ENCODE assay signal across 8 cellular contexts in the genomic region with DNA sequence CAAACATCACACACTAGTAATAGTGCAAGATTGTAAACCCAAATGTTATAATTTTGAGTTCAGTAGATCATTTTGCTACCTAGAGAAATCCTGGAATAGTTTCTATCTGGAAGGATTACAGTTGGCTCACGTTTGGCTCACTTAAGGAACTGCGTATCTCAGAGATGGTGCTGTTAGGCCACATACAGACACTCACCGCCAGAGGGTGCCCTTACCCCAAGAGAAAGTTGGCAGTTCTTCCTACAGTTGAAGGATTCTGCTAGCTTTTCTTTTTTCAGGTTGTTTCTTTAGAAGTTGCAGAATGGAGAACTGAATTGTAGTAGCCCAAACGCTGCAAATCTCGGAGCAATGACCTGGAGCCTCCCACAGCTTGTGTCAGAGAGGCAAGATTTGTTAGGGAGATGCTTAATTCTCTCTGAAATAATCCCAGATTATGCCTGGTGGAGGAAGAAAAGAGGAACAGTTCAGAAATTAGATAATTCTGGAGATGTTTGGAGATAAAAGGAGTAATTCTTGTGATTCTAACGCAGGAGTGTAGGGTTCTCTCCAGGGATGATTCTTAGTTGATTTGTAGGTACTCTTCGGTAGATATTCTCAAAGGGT.
A peak's percentile ranks its signal among the peaks of the same experiment; 100 is the strongest.
DNase-seq lines count a peak whose midpoint lies in the region; ATAC-seq and TF ChIP-seq lines count a peak whose summit lies in the region.

No MANE protein-coding gene starts in this region.

- ATAC-seq in HG03280 (IDR thresholded peaks at IDR 0.05; ENCODE audit: unreplicated experiment) (peak; percentile 84), lung (ENCODE audit: insufficient read depth, low FRiP score) (peak; percentile 62)

- H3K9me3 ChIP-seq in lung (ENCODE audit: control insufficient read depth in 2 of 2, insufficient read depth in 1 of 2, low read length in 1 of 2), result no peaks in the 10 kb centered on the region

- H3K36me3 ChIP-seq in lung (ENCODE audit: control insufficient read depth in 2 of 2, insufficient read depth in 2 of 2, low read length in 2 of 2), result no peaks in the 10 kb centered on the region

- H3K27ac ChIP-seq in C4-2B (no peak overlapping the region), lung (ENCODE audit: low read depth in 1 of 2, low read length in 1 of 2) (no peak overlapping the region)

- no peaks in the 10 kb centered on the region for H3K27me3 ChIP-seq in lung (ENCODE audit: control insufficient read depth, insufficient read depth)

- WGBS in lung, 2 donors, result 21 to 27% methylated on average over 7 of the region's 7 CpGs

- peak; percentile 32 for DNase-seq in GM19238 (ENCODE audit: insufficient read length, low spot score)
- peak; percentile 23 for DNase-seq in NCI-H446 treated with DMSO at 0.1 percent for 48 hours (lab: John Stamatoyannopoulos, UW)
- peak; percentile 80 for DNase-seq in activated CD4-positive, alpha-beta T cell treated with anti-CD3 and anti-CD28 coated beads for 48 hours
- DNase-seq in effector CD4-positive, alpha-beta T cell, result peak; percentile 36
- peak; percentile 64 for DNase-seq in lung (ENCODE audit: low spot score)
- DNase-seq in stimulated activated CD8-positive, alpha-beta memory T cell treated with anti-CD3 and anti-CD28 coated beads, Interleukin-15, amount 100 ng/mL, for 24 hours (ENCODE audit: low read depth), result peak; percentile 20

- H3K4me1 ChIP-seq in lung (ENCODE audit: control insufficient read depth in 2 of 2, insufficient read depth in 2 of 2, low read length in 2 of 2), result no peaks in the 10 kb centered on the region

- TF ChIP-seq CTCF in C4-2B (conservative IDR thresholded peaks at IDR 0.05) (peak; percentile 93), lung (IDR thresholded peaks at IDR 0.05; ENCODE audit: control extremely low read depth, extremely low read depth) (peak; percentile 54)

- H3K4me3 ChIP-seq in lung, result no peak overlapping the region

Comparison
In these comparisons a context has a peak if more than half of its experiments do, and no peak if none do; other contexts are left out.
1. DNase-seq: peak in every context shown above with its lines; median percentile 80 in activated CD4-positive, alpha-beta T cell treated with anti-CD3 and anti-CD28 coated beads for 48 hours; 64 in lung; 36 in effector CD4-positive, alpha-beta T cell; 32 in GM19238; 23 in NCI-H446 treated with DMSO at 0.1 percent for 48 hours; 20 in stimulated activated CD8-positive, alpha-beta memory T cell treated with anti-CD3 and anti-CD28 coated beads, Interleukin-15, amount 100 ng/mL, for 24 hours.